ENCODE assay signal across 10 cellular contexts in genomic region chr2:231640646-231641111, GRCh38. TPM values are rescaled to one million over a fixed set of nuclear protein-coding genes. Genes with fewer than 3 reads are reported as not detected.
DNase-seq lines count a peak whose midpoint lies in the region; ATAC-seq and TF ChIP-seq lines count a peak whose summit lies in the region.
"Had no signal": no experiment of that assay in that cellular context is flagged by ENCODE, and none has a peak within 500 bp of the region (broad histone marks: within the 10 kb centered on the region; RNA-seq: fewer than 3 reads in every experiment).

No MANE protein-coding gene starts in this region.

- WGBS in esophagus muscularis mucosa, result 59% methylated on average over 6 of the region's 11 CpGs

- peak overlapping the region; percentile 80 to 95 (median 84) for H3K27ac ChIP-seq in esophagus muscularis mucosa (replicated peaks in 1 of 4)

- H3K4me3 ChIP-seq in esophagus muscularis mucosa, result no peak overlapping the region

- in situ Hi-C loops in Caki2 (cut with HindIII; ENCODE audit: low pct_unique_long_range_greater_than_20kb, low sequenced_read_pairs), result no loop called here

- peak; percentile 11 for ATAC-seq in omental fat pad (ENCODE audit: low FRiP score)
- ATAC-seq in HG02840 (IDR thresholded peaks at IDR 0.05; ENCODE audit: low FRiP score, unreplicated experiment), result no peak

- no peaks in the 10 kb centered on the region for H3K9me3 ChIP-seq in esophagus muscularis mucosa

- DNase-seq in Caki2 (ENCODE audit: low read depth) (peak; percentile 50), RPMI7951 (ENCODE audit: low read depth) (peak; percentile 51), esophagus muscularis mucosa (ENCODE audit: extremely low spot score) (no peak), omental fat pad (ENCODE audit: low spot score) (no peak), GF-D8 (lab: John Stamatoyannopoulos, UW) (no peak)
- DNase-seq in stimulated activated CD4-positive, alpha-beta T cell treated with anti-CD3 and anti-CD28 coated beads, Interleukin-2, amount 100 ng/mL, for 24 hours, result no peak
- DNase-seq in NK-92 treated with Interleukin-12 subunit alpha and Interleukin-12 subunit beta, amount 100 ng/mL, for 24 hours (lab: John Stamatoyannopoulos, UW), result no peak
- DNase-seq: foreskin melanocyte had no signal

- TF ChIP-seq CTCF in esophagus muscularis mucosa (IDR thresholded peaks at IDR 0.05) (no peak), omental fat pad (IDR thresholded peaks at IDR 0.05) (no peak)

- intact Hi-C loops in esophagus muscularis mucosa (cut with DNase I), result no loop called here

- no peaks in the 10 kb centered on the region for H3K36me3 ChIP-seq in esophagus muscularis mucosa

- peaks cover 52 to 60% (median 54%) of the 10 kb centered on the region in 4 donors for H3K4me1 ChIP-seq in esophagus muscularis mucosa

- no peak for TF ChIP-seq POLR2A in esophagus muscularis mucosa (IDR thresholded peaks at IDR 0.05; ENCODE audit: low read depth)

- TF ChIP-seq EP300 in esophagus muscularis mucosa (IDR thresholded peaks at IDR 0.05), result no peak

- H3K27me3 ChIP-seq in esophagus muscularis mucosa, result no peaks in the 10 kb centered on the region

RNA-seq across cellular contexts. Expression of gene TEX44, which starts 48.0 kb away (rescaled TPM):
- total RNA-seq in Caki2 (2014; rRNA removed; shearing (Covaris generic); ENCODE audit: low replicate concordance), result not detected in 2 replicates
- not detected in 2 replicates for total RNA-seq in RPMI7951 (2014; rRNA removed; shearing (Covaris generic))
- total RNA-seq in esophagus muscularis mucosa, result not detected
- total RNA-seq in omental fat pad, result not detected
- total RNA-seq: T-helper 2 cell treated with Interferon-gamma antibody and Interleukin-4, amounts not matched to agents 100 ng/mL and 5 ng/mL, for 36 hours had no signal

Comparison
In these comparisons a context has a peak if more than half of its experiments do, and no peak if none do; other contexts are left out.
1. DNase-seq: peak in Caki2 (single experiment) and RPMI7951 (single experiment); none in esophagus muscularis mucosa (single experiment), omental fat pad (single experiment), stimulated activated CD4-positive, alpha-beta T cell treated with anti-CD3 and anti-CD28 coated beads, Interleukin-2, amount 100 ng/mL, for 24 hours (0 of 2), GF-D8 (single experiment) and NK-92 treated with Interleukin-12 subunit alpha and Interleukin-12 subunit beta, amount 100 ng/mL, for 24 hours (single experiment).